Comparison of ENCODE assay signal across 18 cellular contexts in the genomic region with DNA sequence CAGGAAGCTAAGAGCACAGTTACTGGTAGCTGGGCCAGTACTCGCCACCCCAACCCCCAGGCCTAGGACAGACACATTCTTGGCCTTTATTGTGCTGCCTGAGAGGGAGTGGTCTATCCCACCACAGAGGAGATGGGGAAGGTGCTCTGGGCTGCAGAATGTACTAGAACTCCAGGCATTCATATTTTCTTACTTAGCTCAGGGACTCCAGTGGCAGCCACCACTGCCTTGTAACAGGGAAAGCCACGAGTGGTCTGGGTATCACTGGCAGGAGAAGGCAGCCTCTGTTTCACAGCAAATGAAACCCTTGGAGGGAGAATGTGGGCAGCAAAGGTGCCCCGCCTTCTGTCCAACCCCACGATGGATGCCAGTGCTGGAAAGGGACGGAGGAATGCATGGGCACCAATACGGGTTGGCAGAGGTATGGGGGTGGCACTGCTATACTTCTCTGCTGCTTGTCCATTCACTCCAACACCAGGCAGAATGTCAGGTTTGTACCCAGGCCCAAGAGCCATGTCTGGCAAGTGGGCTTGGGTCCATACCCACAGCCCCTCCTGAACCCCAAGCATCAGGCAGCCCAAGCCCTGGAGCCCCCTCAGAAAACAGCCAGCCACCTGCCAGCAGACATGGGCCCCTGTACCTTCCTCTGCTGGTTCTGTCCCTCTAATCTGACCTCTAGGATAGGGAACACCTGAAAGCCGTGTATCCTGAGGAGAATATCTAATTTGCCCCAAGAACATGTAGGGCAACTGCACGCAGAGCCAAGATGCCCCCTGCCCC. TPM values are rescaled to one million over a fixed set of nuclear protein-coding genes. Genes with fewer than 3 reads are reported as not detected.
DNase-seq lines count a peak whose midpoint lies in the region; ATAC-seq and TF ChIP-seq lines count a peak whose summit lies in the region.
"Had no signal": no experiment of that assay in that cellular context is flagged by ENCODE, and none has a peak within 500 bp of the region (broad histone marks: within the 10 kb centered on the region; RNA-seq: fewer than 3 reads in every experiment).

No MANE protein-coding gene starts in this region.

- H2AK5ac ChIP-seq in neuronal stem cell (ENCODE audit: low read depth, low read length) (peak overlapping the region; percentile 36), mesendoderm (ENCODE audit: low read length) (no peak overlapping the region)

- no peaks in the 10 kb centered on the region for H3K9me3 ChIP-seq in heart right ventricle
- no peaks in the 10 kb centered on the region for H3K9me3 ChIP-seq in neuronal stem cell (replicated peaks in 1 of 2; ENCODE audit: control insufficient read depth in 2 of 2, insufficient read depth in 1 of 2, low read depth in 1 of 2, low read length in 2 of 2)
- no peaks in the 10 kb centered on the region for H3K9me3 ChIP-seq in thyroid gland
- H3K9me3 ChIP-seq: BLaER1, neutrophil had no signal

- intact Hi-C loops in heart right ventricle (cut with DNase I) (loop anchor here in 1 of 10 donors (5.0 kb wide), 2 partner anchors 35 to 45 kb away; a partner anchor contains a TSS), thyroid gland (cut with DNase I) (no loop called here)

- peaks cover 0 to 8% (median 0%) of the 10 kb centered on the region in 7 donors for H3K27me3 ChIP-seq in heart right ventricle
- H3K27me3 ChIP-seq in neuronal stem cell (ENCODE audit: control insufficient read depth in 3 of 3, insufficient read depth in 3 of 3, low read depth in 1 of 3, low read length in 3 of 3), result peaks cover 0 to 2% (median under 1%) of the 10 kb centered on the region in 3 experiments
- no peaks in the 10 kb centered on the region for H3K27me3 ChIP-seq in thyroid gland
- H3K27me3 ChIP-seq in mesendoderm (ENCODE audit: insufficient read depth, low read length, poor library complexity), result no peaks in the 10 kb centered on the region

- peak overlapping the region; percentile 67 for H3K18ac ChIP-seq in neuronal stem cell (ENCODE audit: low read length)
- no peak overlapping the region for H3K18ac ChIP-seq in mesendoderm (ENCODE audit: low read length)

- H3K36me3 ChIP-seq in heart right ventricle (no peaks in the 10 kb centered on the region), neuronal stem cell (replicated peaks in 1 of 2; ENCODE audit: control insufficient read depth in 2 of 2, insufficient read depth in 2 of 2, low read length in 2 of 2) (no peaks in the 10 kb centered on the region), thyroid gland (no peaks in the 10 kb centered on the region), mesendoderm (ENCODE audit: control insufficient read depth, insufficient read depth, low read length) (no peaks in the 10 kb centered on the region)
- H3K36me3 ChIP-seq: BLaER1, neutrophil had no signal

- H3K4me2 ChIP-seq in neuronal stem cell (ENCODE audit: insufficient read depth, low read length, poor library complexity, severe bottlenecking) (no peak overlapping the region), mesendoderm (ENCODE audit: low read length) (no peak overlapping the region)
- H3K4me2 ChIP-seq: BLaER1, KMS-11 had no signal

- H4K91ac ChIP-seq in neuronal stem cell (ENCODE audit: low read depth, low read length, poor library complexity), result peak overlapping the region; percentile 3

- no peak overlapping the region for H3K9ac ChIP-seq in neuronal stem cell (ENCODE audit: low read depth, low read length, poor library complexity)
- no peak overlapping the region for H3K9ac ChIP-seq in mesendoderm (ENCODE audit: low read length)
- H3K9ac ChIP-seq: BLaER1, KMS-11 had no signal

- no peak for TF ChIP-seq CTCF in heart right ventricle (IDR thresholded peaks at IDR 0.05)
- no peak for TF ChIP-seq CTCF in thyroid gland (IDR thresholded peaks at IDR 0.05)

- H3K79me1 ChIP-seq in neuronal stem cell (ENCODE audit: low read depth, low read length) (peaks cover 21% of the 10 kb centered on the region), mesendoderm (ENCODE audit: low read length) (no peaks in the 10 kb centered on the region)

- H2BK120ac ChIP-seq in neuronal stem cell (ENCODE audit: low read depth, low read length) (no peak overlapping the region), mesendoderm (ENCODE audit: low read depth, low read length) (no peak overlapping the region)

- H3K14ac ChIP-seq in neuronal stem cell (ENCODE audit: low read length), result no peak overlapping the region

- no peak overlapping the region for H3K4me3 ChIP-seq in heart right ventricle
- no peak overlapping the region for H3K4me3 ChIP-seq in neuronal stem cell (ENCODE audit: low read length in 2 of 2)
- H3K4me3 ChIP-seq in thyroid gland (replicated peaks in 1 of 3), result no peak overlapping the region
- H3K4me3 ChIP-seq in mesendoderm (ENCODE audit: low read length), result no peak overlapping the region
- H3K4me3 ChIP-seq: BLaER1 had no signal

- H3K4ac ChIP-seq in neuronal stem cell (ENCODE audit: low read length) (no peak overlapping the region), mesendoderm (ENCODE audit: low read depth, low read length) (no peak overlapping the region)

- no peak overlapping the region for H4K5ac ChIP-seq in mesendoderm (ENCODE audit: low read length)

- H2BK5ac ChIP-seq in neuronal stem cell (ENCODE audit: low read length) (no peak overlapping the region), mesendoderm (ENCODE audit: low read length) (no peak overlapping the region)

- H3K4me1 ChIP-seq in heart right ventricle, result peaks cover 18 to 86% (median 72%) of the 10 kb centered on the region in 9 donors
- H3K4me1 ChIP-seq in neuronal stem cell (ENCODE audit: control insufficient read depth in 2 of 2, insufficient read depth in 1 of 2, low read depth in 1 of 2, low read length in 2 of 2), result peaks cover 3 to 30% of the 10 kb centered on the region in 2 donors
- peaks cover 43 to 70% of the 10 kb centered on the region in 2 donors for H3K4me1 ChIP-seq in thyroid gland
- peaks cover 3% of the 10 kb centered on the region for H3K4me1 ChIP-seq in mesendoderm (ENCODE audit: control insufficient read depth, low read depth, low read length)

- peak in 1 of 8 donors; percentile 33 for ATAC-seq in heart right ventricle
- no peak for ATAC-seq in GM19397 (IDR thresholded peaks at IDR 0.05; ENCODE audit: unreplicated experiment)
- ATAC-seq: activated T-helper 17 cell treated with anti-CD3 and anti-CD28 coated beads, Interleukin-2, amount 50 U/mL, for 72 hours; Panc1 had no signal

- H3K56ac ChIP-seq in mesendoderm (ENCODE audit: low read length), result no peak overlapping the region

- DNase-seq in caudate nucleus (lab: John Stamatoyannopoulos, UW), result peak in 3 of 61 donors; percentile 27 to 47 (median 31)
- DNase-seq in heart right ventricle, result no peak
- no peak for DNase-seq in neuronal stem cell (ENCODE audit: low spot score)
- no peak for DNase-seq in thyroid gland
- no peak for DNase-seq in mesendoderm
- no peak for DNase-seq in hippocampal formation (lab: John Stamatoyannopoulos, UW)
- DNase-seq: activated CD4-positive, alpha-beta memory T cell treated with anti-CD3 and anti-CD28 coated beads for 36 hours; NCI-H1092 treated with DMSO at 0.1 percent for 48 hours; NCI-H82; stimulated activated CD4-positive, alpha-beta T cell treated with anti-CD3 and anti-CD28 coated beads, Interleukin-12 subunit alpha, Interleukin-12 subunit beta, amount 100 ng/mL, for 4 hours; SW 1271 had no signal

- no peak for TF ChIP-seq POLR2A in thyroid gland (IDR thresholded peaks at IDR 0.05)

- no peaks in the 10 kb centered on the region for H3K79me2 ChIP-seq in mesendoderm (ENCODE audit: control insufficient read depth, insufficient read depth, low read length)

- peak overlapping the region; percentile 68 for H2BK12ac ChIP-seq in neuronal stem cell (ENCODE audit: low read length)

- no peak overlapping the region for H2AFZ ChIP-seq in neuronal stem cell (ENCODE audit: low read length)

- H4K8ac ChIP-seq in neuronal stem cell (ENCODE audit: low read depth, low read length) (no peak overlapping the region), mesendoderm (ENCODE audit: low read depth, low read length) (no peak overlapping the region)

- WGBS in heart right ventricle, 2 donors, result 47 to 77% methylated on average over 8 of the region's 8 CpGs
- no CpG with 5 or more reads among the region's 8 CpGs for WGBS in neuronal stem cell (ENCODE audit: extremely low coverage in 2 of 2, insufficient read length in 2 of 2, insufficient replicate concordance in 1 of 2), 2 donors
- WGBS in thyroid gland, 2 donors, result 84 to 86% methylated on average over 6 to 8 of the region's 8 CpGs
- no CpG with 5 or more reads among the region's 8 CpGs for WGBS in mesendoderm (ENCODE audit: extremely low coverage, insufficient coverage, low lambda C conversion rate)

- H3K23ac ChIP-seq in neuronal stem cell (ENCODE audit: low read depth, low read length, poor library complexity) (no peak overlapping the region), mesendoderm (ENCODE audit: low read length) (no peak overlapping the region)

- peak overlapping the region; percentile 55 for H2BK15ac ChIP-seq in neuronal stem cell (ENCODE audit: low read length)
- H2BK15ac ChIP-seq in mesendoderm (replicated peaks; ENCODE audit: low read depth), result no peak overlapping the region

- peak overlapping the region; percentile 88 for H3K27ac ChIP-seq in caudate nucleus (ENCODE audit: low read depth, low read length)
- H3K27ac ChIP-seq in heart right ventricle, result peak overlapping the region in 9 of 10 donors; percentile 13 to 91 (median 69)
- H3K27ac ChIP-seq in neuronal stem cell (replicated peaks; ENCODE audit: low read length), result no peak overlapping the region
- peak overlapping the region in 2 of 3 donors; percentile 63 to 70 for H3K27ac ChIP-seq in thyroid gland
- no peak overlapping the region for H3K27ac ChIP-seq in mesendoderm (ENCODE audit: low read depth, low read length)
- H3K27ac ChIP-seq: BLaER1, KMS-11, neutrophil had no signal

RNA-seq across cellular contexts. Expression of a gene that starts 4.6 kb away (rescaled TPM):
- total RNA-seq in heart right ventricle, result 10 to 100 TPM; 23.5 to 41.8 (median 31.2) TPM
- 10 to 100 TPM; 11.3 to 26.6 TPM for polyA plus RNA-seq in heart right ventricle
- polyA plus RNA-seq in neuronal stem cell (2013, experiment 1 of 2), result 53.7 TPM
- polyA plus RNA-seq in neuronal stem cell (2013, experiment 2 of 2), result 53.2 TPM
- total RNA-seq in thyroid gland, result 10 to 100 TPM; 41.9 to 57.7 (median 46.7) TPM
- 13.7 TPM for polyA plus RNA-seq in mesendoderm (2013, experiment 1 of 2)
- 14.3 TPM for polyA plus RNA-seq in mesendoderm (2013, experiment 2 of 2)

RNA-seq across cellular contexts. Expression of a gene that starts 25.3 kb away (rescaled TPM):
- under 1 TPM in 4 of 10 donors, not detected in 6; 0.09 to 0.75 (median 0.22) TPM for total RNA-seq in heart right ventricle
- under 1 TPM in 1 of 2 donors, not detected in 1; 0.01 TPM for polyA plus RNA-seq in heart right ventricle
- 0.17 TPM for polyA plus RNA-seq in neuronal stem cell (2013, experiment 1 of 2)
- polyA plus RNA-seq in neuronal stem cell (2013, experiment 2 of 2), result 0.14 TPM
- under 1 TPM in 3 of 4 donors, not detected in 1; 0.34 to 0.81 (median 0.67) TPM for total RNA-seq in thyroid gland
- polyA plus RNA-seq in mesendoderm (2013, experiment 1 of 2), result 0.34 TPM
- polyA plus RNA-seq in mesendoderm (2013, experiment 2 of 2), result 0.45 TPM
- total RNA-seq: fibroblast of lung had no signal
- polyA plus RNA-seq: fibroblast of lung had no signal

RNA-seq across cellular contexts. Expression of a gene that starts 35.1 kb away (rescaled TPM):
- total RNA-seq in heart right ventricle (10 to 100 TPM; 10.1 to 18.6 (median 13.1) TPM), thyroid gland (10 to 100 TPM in 2 of 4 donors, 1 to 10 TPM in 2; 8.2 to 12.2 (median 10.5) TPM)
- polyA plus RNA-seq in heart right ventricle, result 10 to 100 TPM in 1 of 2 donors, 1 to 10 TPM in 1; 2.2 to 10.0 TPM
- polyA plus RNA-seq in neuronal stem cell (2013, experiment 1 of 2), result 15.7 TPM
- 17.9 TPM for polyA plus RNA-seq in neuronal stem cell (2013, experiment 2 of 2)
- polyA plus RNA-seq in mesendoderm (2013, experiment 1 of 2), result 7.3 TPM
- polyA plus RNA-seq in mesendoderm (2013, experiment 2 of 2), result 6.7 TPM

RNA-seq across cellular contexts. Expression of a gene that starts 40.6 kb away (rescaled TPM):
- total RNA-seq in heart right ventricle, result under 1 TPM in 4 of 10 donors, not detected in 6; 0.08 to 0.19 (median 0.13) TPM
- under 1 TPM in 1 of 2 donors, not detected in 1; 0.07 TPM for polyA plus RNA-seq in heart right ventricle
- 0.03 TPM for polyA plus RNA-seq in neuronal stem cell (2013, experiment 1 of 2)
- polyA plus RNA-seq in neuronal stem cell (2013, experiment 2 of 2), result 0.01 TPM
- total RNA-seq in thyroid gland, result 1 to 10 TPM; 3.7 to 9.3 (median 4.6) TPM
- polyA plus RNA-seq in mesendoderm (2013, experiment 1 of 2), result 0.04 TPM
- 0.01 TPM for polyA plus RNA-seq in mesendoderm (2013, experiment 2 of 2)
- total RNA-seq: activated CD4-positive, alpha-beta memory T cell treated with anti-CD3 and anti-CD28 coated beads for 36 hours; activated T-helper 17 cell treated with anti-CD3 and anti-CD28 coated beads, Interleukin-2, amount 50 U/mL, for 72 hours had no signal

RNA-seq across cellular contexts. Expression of a gene that starts 58.0 kb away (rescaled TPM):
- total RNA-seq in heart right ventricle (1 to 10 TPM; 3.2 to 6.4 (median 4.1) TPM), thyroid gland (10 to 100 TPM in 3 of 4 donors, 1 to 10 TPM in 1; 7.6 to 21.4 (median 14.2) TPM)
- polyA plus RNA-seq in heart right ventricle, result 10 to 100 TPM in 1 of 2 donors, 1 to 10 TPM in 1; 3.5 to 10.8 TPM
- polyA plus RNA-seq in neuronal stem cell (2013, experiment 1 of 2), result 1.7 TPM
- 1.8 TPM for polyA plus RNA-seq in neuronal stem cell (2013, experiment 2 of 2)
- 1.6 TPM for polyA plus RNA-seq in mesendoderm (2013, experiment 1 of 2)
- polyA plus RNA-seq in mesendoderm (2013, experiment 2 of 2), result 1.8 TPM

Comparison
In these comparisons a context has a peak if more than half of its experiments do, and no peak if none do; other contexts are left out.
1. H3K27ac ChIP-seq: peak in caudate nucleus (single experiment), heart right ventricle (9 of 10) and thyroid gland (2 of 3); none in neuronal stem cell (single experiment) and mesendoderm (single experiment).